ENCODE assay signal across 12 cellular contexts in genomic region chr19:16363133-16363851, GRCh38. TPM values are rescaled to one million over a fixed set of nuclear protein-coding genes. Genes with fewer than 3 reads are reported as not detected.
DNase-seq lines count a peak whose midpoint lies in the region; ATAC-seq, FAIRE-seq and TF ChIP-seq lines count a peak whose summit lies in the region.
"Had no signal": no experiment of that assay in that cellular context is flagged by ENCODE, and none has a peak within 500 bp of the region (broad histone marks: within the 10 kb centered on the region; RNA-seq: fewer than 3 reads in every experiment).

No MANE protein-coding gene starts in this region.

- no peaks in the 10 kb centered on the region for H3K9me3 Mint-ChIP-seq in type B pancreatic cell

- no peaks in the 10 kb centered on the region for H3K9me3 ChIP-seq in psoas muscle
- H3K9me3 ChIP-seq: heart left ventricle had no signal

- no peaks in the 10 kb centered on the region for H3K27me3 Mint-ChIP-seq in type B pancreatic cell

- no peak for TF ChIP-seq CTCF in foreskin keratinocyte (conservative IDR thresholded peaks at IDR 0.05)
- TF ChIP-seq CTCF in psoas muscle (IDR thresholded peaks at IDR 0.05): no peak
- TF ChIP-seq CTCF in type B pancreatic cell (conservative IDR thresholded peaks at IDR 0.05): no peak
- TF ChIP-seq CTCF in D721Med (IDR thresholded peaks at IDR 0.05; ENCODE audit: insufficient read depth, missing control alignments): no peak

- H3K4me3 ChIP-seq in psoas muscle: no peak overlapping the region
- H3K4me3 ChIP-seq: heart left ventricle, smooth muscle cell had no signal

- H3K27ac Mint-ChIP-seq in type B pancreatic cell: no peak overlapping the region

- peak; percentile 69 for ATAC-seq in foreskin keratinocyte
- no peak for ATAC-seq in psoas muscle

- peaks cover 0 to 15% of the 10 kb centered on the region in 2 donors for H3K36me3 ChIP-seq in psoas muscle (ENCODE audit: insufficient read depth in 1 of 2, low read depth in 1 of 2)

- FAIRE-seq in D721Med (lab: Jason Lieb, UNC): no peak

- no peak overlapping the region for H3K4me3 Mint-ChIP-seq in type B pancreatic cell

- H3K4me1 Mint-ChIP-seq in type B pancreatic cell (ENCODE audit: unreplicated experiment): peaks cover 27% of the 10 kb centered on the region

- no peak overlapping the region for H3K27ac ChIP-seq in foreskin keratinocyte
- H3K27ac ChIP-seq in psoas muscle: peak overlapping the region; percentile 36

- intact Hi-C loops in psoas muscle (cut with DNase I) (no loop called here), head of caudate nucleus (cut with DNase I) (no loop called here)

- H3K36me3 Mint-ChIP-seq in type B pancreatic cell: no peaks in the 10 kb centered on the region

- no peaks in the 10 kb centered on the region for H3K27me3 ChIP-seq in foreskin keratinocyte
- no peaks in the 10 kb centered on the region for H3K27me3 ChIP-seq in psoas muscle (ENCODE audit: insufficient read depth in 3 of 3, low read length in 2 of 3)
- H3K27me3 ChIP-seq: heart left ventricle had no signal

- DNase-seq in NCI-H345 (lab: John Stamatoyannopoulos, UW) (peak; percentile 8), NCI-H345 treated with DMSO at 0.1 percent for 48 hours (lab: John Stamatoyannopoulos, UW; ENCODE audit: unreplicated experiment) (no peak), NCI-H2029 treated with DMSO at 0.1 percent for 48 hours (lab: John Stamatoyannopoulos, UW) (peak; percentile 50), foreskin keratinocyte (peak in 1 of 2 donors; percentile 18), psoas muscle (no peak), type B pancreatic cell (ENCODE audit: extremely low spot score, unreplicated experiment) (no peak), head of caudate nucleus (no peak), D721Med (ENCODE audit: insufficient read length, low spot score) (no peak)
- DNase-seq: activated CD4-positive, alpha-beta T cell treated with anti-CD3 and anti-CD28 coated beads for 4 hours; NCI-H446 had no signal

- 77 to 82% (median 81%) methylated on average over 20 of the region's 20 CpGs for WGBS in psoas muscle, 3 donors

- H3K4me1 ChIP-seq in foreskin keratinocyte (peaks cover 8% of the 10 kb centered on the region), psoas muscle (peaks cover 27% of the 10 kb centered on the region)

RNA-seq across cellular contexts. Expression of gene KLF2, which starts 38.7 kb away (rescaled TPM):
- 0.32 and 0.65 TPM in 2 replicates for total RNA-seq in foreskin keratinocyte
- 0.22 and 0.32 TPM in 2 replicates for polyA plus RNA-seq in foreskin keratinocyte
- total RNA-seq in psoas muscle: 10 to 100 TPM; 12.7 to 35.4 (median 24.0) TPM
- polyA plus RNA-seq in psoas muscle: 10 to 100 TPM in 1 of 3 donors, 1 to 10 TPM in 2; 3.3 to 24.2 (median 5.3) TPM
- total RNA-seq in type B pancreatic cell (ENCODE audit: low replicate concordance): 1.4 and 2.1 TPM in 2 replicates

Comparison
In these comparisons a context has a peak if more than half of its experiments do, and no peak if none do; other contexts are left out.
1. DNase-seq: peak in NCI-H345 (single experiment) and NCI-H2029 treated with DMSO at 0.1 percent for 48 hours (single experiment); none in NCI-H345 treated with DMSO at 0.1 percent for 48 hours (single experiment), psoas muscle (0 of 2), type B pancreatic cell (single experiment), head of caudate nucleus (0 of 42) and D721Med (single experiment).